4 cellular contexts compared by ENCODE assay signal in genomic region chr6:127926441-127926840, GRCh38. TPM values are rescaled to one million over a fixed set of nuclear protein-coding genes. Genes with fewer than 3 reads are reported as not detected.
"Had no signal": no experiment of that assay in that cellular context is flagged by ENCODE, and none has a peak within 500 bp of the region (broad histone marks: within the 10 kb centered on the region; RNA-seq: fewer than 3 reads in every experiment).

No MANE protein-coding gene starts in this region.

RNA-seq across cellular contexts. Expression of gene THEMIS, which starts 25.6 kb away (rescaled TPM):
- total RNA-seq: ascending aorta, bronchial epithelial cell, cardiac muscle cell, chondrocyte had no signal
